ENCODE assay signal across 20 cellular contexts in the genomic region with DNA sequence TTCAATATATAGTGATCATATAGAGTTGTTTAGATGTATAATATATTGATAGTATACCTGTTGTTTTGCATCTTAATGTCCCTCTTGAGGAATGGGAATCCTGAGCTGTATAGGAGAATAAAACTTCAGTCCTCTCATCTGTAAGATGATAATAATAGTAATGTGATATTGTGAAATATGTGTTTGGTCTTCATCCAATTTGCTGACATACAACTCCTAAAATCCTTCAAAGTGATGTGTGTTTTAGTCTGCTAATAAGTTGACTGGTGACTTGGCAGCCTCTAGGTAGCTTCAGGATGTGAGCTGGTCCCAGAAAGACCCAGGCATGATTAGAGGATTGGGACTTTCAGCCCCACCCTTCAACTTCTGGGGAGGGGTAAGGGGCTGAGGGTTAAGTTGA.
"Had no signal": no experiment of that assay in that cellular context is flagged by ENCODE, and none has a peak within 500 bp of the region (broad histone marks: within the 10 kb centered on the region; RNA-seq: fewer than 3 reads in every experiment).

No MANE protein-coding gene starts in this region.

- H3K9me3 ChIP-seq: esophagus squamous epithelium, neutrophil had no signal

- H3K27me3 ChIP-seq: neutrophil had no signal

- H3K4me3 ChIP-seq: esophagus squamous epithelium, skin epidermis had no signal

- H3K27ac ChIP-seq: esophagus squamous epithelium, neutrophil, skin epidermis had no signal

- ATAC-seq: activated CD8-positive, alpha-beta T cell treated with anti-CD3 and anti-CD28 coated beads, Interleukin-2, amount 10 ng/mL, durations not matched to agents 7 days and 5 days; activated naive CD4-positive, alpha-beta T cell treated with anti-CD3 and anti-CD28 coated beads, Interleukin-2, amount 50 U/mL, for 72 hours; activated T-cell treated with anti-CD3 and anti-CD28 coated beads, Interleukin-2, amount 50 U/mL, for 72 hours; natural killer cell; WTC11 had no signal

- H3K4me1 ChIP-seq: esophagus squamous epithelium had no signal

- DNase-seq: activated CD4-positive, alpha-beta T cell treated with anti-CD3 and anti-CD28 coated beads, Interleukin-2, amount 10 ng/mL, durations not matched to agents 24 days and 14 days; activated CD8-positive, alpha-beta T cell treated with anti-CD3 and anti-CD28 coated beads, Interleukin-2, amount 10 ng/mL, durations not matched to agents 7 days and 5 days; activated gamma-delta T cell; activated T-cell treated with anti-CD3 and anti-CD28 coated beads, Interleukin-2, amount 50 U/mL, for 72 hours; amygdala; cortex of kidney; effector CD4-positive, alpha-beta T cell; esophagus squamous epithelium; hypothalamus; kidney glomerular epithelial cell; mesendoderm; natural killer cell; retina; stimulated activated CD4-positive, alpha-beta T cell treated with anti-CD3 and anti-CD28 coated beads, Interleukin-4, amount 100 ng/mL, for 24 hours; stimulated activated naive CD4-positive, alpha-beta T cell treated with Interleukin-2 at 50 U/mL for 16 hours; trophoblast cell had no signal

- H3K36me3 ChIP-seq: esophagus squamous epithelium, neutrophil had no signal
